In the genomic region with DNA sequence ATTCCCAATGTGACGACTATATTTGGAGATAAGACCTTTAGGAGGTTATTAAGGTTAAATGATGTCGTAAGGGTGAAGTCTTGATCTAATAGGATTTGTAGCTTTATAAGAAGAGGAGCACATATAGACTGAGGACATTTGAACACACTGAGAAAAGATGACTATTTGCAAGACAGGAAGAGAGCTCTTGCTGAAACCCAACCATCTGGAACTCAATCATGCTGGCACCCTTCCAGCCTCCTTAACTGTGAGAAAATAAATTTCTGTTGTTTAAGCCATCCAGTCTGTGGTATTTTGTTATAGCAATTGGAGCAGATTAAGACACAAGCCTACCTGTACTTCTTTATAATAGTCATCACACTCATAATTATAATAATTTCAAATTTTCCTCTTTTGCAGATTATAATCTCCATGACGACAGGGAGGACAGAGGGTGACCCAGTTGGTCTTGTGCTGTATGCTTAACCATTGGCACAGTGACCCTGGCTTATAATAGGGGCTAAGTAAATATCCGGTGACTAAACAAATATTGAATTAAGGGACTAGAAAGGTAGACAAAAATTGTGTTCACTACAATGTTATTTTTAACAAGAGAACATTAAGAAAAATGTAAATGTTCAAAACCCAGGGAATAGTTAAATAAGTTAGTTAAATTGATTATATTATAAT, we compare ENCODE assay signal across 1 cellular context.
TF ChIP-seq lines count a peak whose summit lies in the region.

No MANE protein-coding gene starts in this region.

TF ChIP-seq in HepG2, 621 proteins besides CTCF, POLR2A, EP300 and RAD21 (continued from another document and continues in another):
- TF ChIP-seq HNF4G (IDR thresholded peaks at IDR 0.05; ENCODE audit: borderline replicate concordance, low read depth, low read length) (no peak), HNF4G (CRISPR knock-in tag; IDR thresholded peaks at IDR 0.05; ENCODE audit: borderline replicate concordance, low read depth) (no peak), RERE (CRISPR knock-in tag; IDR thresholded peaks at IDR 0.05; ENCODE audit: low read depth) (peak; percentile 59; the same call in 1 of the 2 replicates), FOXP1 (IDR thresholded peaks at IDR 0.05) (no peak), FOXP1 (CRISPR knock-in tag; IDR thresholded peaks at IDR 0.05) (peak; percentile 39; the same call in 1 of the 2 replicates), NR2F1 (CRISPR knock-in tag; IDR thresholded peaks at IDR 0.05) (peak; percentile 78 to 97), NR2F2 (IDR thresholded peaks at IDR 0.05; ENCODE audit: borderline replicate concordance, low read depth) (peak; percentile 95), TBL1XR1 (IDR thresholded peaks at IDR 0.05; ENCODE audit: borderline replicate concordance, low read length, partially characterized antibody) (peak; percentile 90), HHEX (CRISPR knock-in tag; IDR thresholded peaks at IDR 0.05) (peak; percentile 87), ETV5 (CRISPR knock-in tag; IDR thresholded peaks at IDR 0.05; ENCODE audit: borderline replicate concordance) (peak; percentile 78; the same call in 1 of the 2 replicates), FOXA1 (IDR thresholded peaks at IDR 0.05) (peak; percentile 91), FOXA1 (CRISPR knock-in tag; IDR thresholded peaks at IDR 0.05) (peak; percentile 84), CREM (IDR thresholded peaks at IDR 0.05) (peak; percentile 50; the same call in 1 of the 2 replicates), CREM (CRISPR knock-in tag; IDR thresholded peaks at IDR 0.05) (no peak), ZKSCAN5 (CRISPR knock-in tag; IDR thresholded peaks at IDR 0.05) (no peak), KLF11 (CRISPR knock-in tag; IDR thresholded peaks at IDR 0.05) (no peak), ZNF629 (CRISPR knock-in tag; conservative IDR thresholded peaks at IDR 0.05) (no peak), E2F1 (CRISPR knock-in tag; IDR thresholded peaks at IDR 0.05) (no peak), GATAD2A (CRISPR knock-in tag; IDR thresholded peaks at IDR 0.05) (peak; percentile 74), ZXDC (CRISPR knock-in tag; IDR thresholded peaks at IDR 0.05) (no peak), RAD51 (IDR thresholded peaks at IDR 0.05; ENCODE audit: borderline replicate concordance) (no peak), ZBTB25 (CRISPR knock-in tag; IDR thresholded peaks at IDR 0.05) (no peak), FOXJ3 (CRISPR knock-in tag; IDR thresholded peaks at IDR 0.05; ENCODE audit: borderline replicate concordance) (0 out of 2 replicates have a peak, but pooled peaks have one; percentile 41), NCOR1 (IDR thresholded peaks at IDR 0.05; ENCODE audit: borderline replicate concordance, low read length) (peak; percentile 40; the same call in 1 of the 2 replicates), TBX3 (IDR thresholded peaks at IDR 0.05; ENCODE audit: borderline replicate concordance) (peak; percentile 78; the same call in 1 of the 2 replicates), CHD4 (IDR thresholded peaks at IDR 0.05; ENCODE audit: borderline replicate concordance, low read length) (no peak), XBP1 (CRISPR knock-in tag; IDR thresholded peaks at IDR 0.05) (no peak), NFIC (IDR thresholded peaks at IDR 0.05; ENCODE audit: low read length) (peak; percentile 87; the same call in 1 of the 2 replicates), RXRB (CRISPR knock-in tag; IDR thresholded peaks at IDR 0.05; ENCODE audit: borderline replicate concordance) (peak; percentile 98), ZNF737 (CRISPR knock-in tag; IDR thresholded peaks at IDR 0.05; ENCODE audit: borderline replicate concordance) (no peak), ZNF260 (CRISPR knock-in tag; IDR thresholded peaks at IDR 0.05; ENCODE audit: borderline replicate concordance, low read depth) (no peak), ISL2 (CRISPR knock-in tag; IDR thresholded peaks at IDR 0.05) (0 out of 2 replicates have a peak, but pooled peaks have one; percentile 38), KDM5A (IDR thresholded peaks at IDR 0.05; ENCODE audit: borderline replicate concordance, low read length) (no peak), NFKB2 (CRISPR knock-in tag; IDR thresholded peaks at IDR 0.05; ENCODE audit: borderline replicate concordance) (no peak), SOX13 (IDR thresholded peaks at IDR 0.05) (no peak), SOX13 (CRISPR knock-in tag; conservative IDR thresholded peaks at IDR 0.05 in 1 of 2, IDR thresholded peaks at IDR 0.05 in 1 of 2) (peak in 1 of 2 experiments; percentile 63; a peak in 2 of 4 replicates), ZNF605 (CRISPR knock-in tag; IDR thresholded peaks at IDR 0.05) (no peak), BCL6 (CRISPR knock-in tag; IDR thresholded peaks at IDR 0.05) (peak; percentile 81), TFE3 (CRISPR knock-in tag; IDR thresholded peaks at IDR 0.05) (0 out of 2 replicates have a peak, but pooled peaks have one; percentile 41), ZBTB1 (CRISPR knock-in tag; IDR thresholded peaks at IDR 0.05; ENCODE audit: borderline replicate concordance) (no peak)
- TF ChIP-seq, protein P1, sequence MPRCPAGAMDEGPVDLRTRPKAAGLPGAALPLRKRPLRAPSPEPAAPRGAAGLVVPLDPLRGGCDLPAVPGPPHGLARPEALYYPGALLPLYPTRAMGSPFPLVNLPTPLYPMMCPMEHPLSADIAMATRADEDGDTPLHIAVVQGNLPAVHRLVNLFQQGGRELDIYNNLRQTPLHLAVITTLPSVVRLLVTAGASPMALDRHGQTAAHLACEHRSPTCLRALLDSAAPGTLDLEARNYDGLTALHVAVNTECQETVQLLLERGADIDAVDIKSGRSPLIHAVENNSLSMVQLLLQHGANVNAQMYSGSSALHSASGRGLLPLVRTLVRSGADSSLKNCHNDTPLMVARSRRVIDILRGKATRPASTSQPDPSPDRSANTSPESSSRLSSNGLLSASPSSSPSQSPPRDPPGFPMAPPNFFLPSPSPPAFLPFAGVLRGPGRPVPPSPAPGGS (CRISPR knock-in tag; IDR thresholded peaks at IDR 0.05) = no peak
- TF ChIP-seq, protein P2, sequence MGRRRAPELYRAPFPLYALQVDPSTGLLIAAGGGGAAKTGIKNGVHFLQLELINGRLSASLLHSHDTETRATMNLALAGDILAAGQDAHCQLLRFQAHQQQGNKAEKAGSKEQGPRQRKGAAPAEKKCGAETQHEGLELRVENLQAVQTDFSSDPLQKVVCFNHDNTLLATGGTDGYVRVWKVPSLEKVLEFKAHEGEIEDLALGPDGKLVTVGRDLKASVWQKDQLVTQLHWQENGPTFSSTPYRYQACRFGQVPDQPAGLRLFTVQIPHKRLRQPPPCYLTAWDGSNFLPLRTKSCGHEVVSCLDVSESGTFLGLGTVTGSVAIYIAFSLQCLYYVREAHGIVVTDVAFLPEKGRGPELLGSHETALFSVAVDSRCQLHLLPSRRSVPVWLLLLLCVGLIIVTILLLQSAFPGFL (CRISPR knock-in tag; IDR thresholded peaks at IDR 0.05) = no peak
- TF ChIP-seq, protein P3, sequence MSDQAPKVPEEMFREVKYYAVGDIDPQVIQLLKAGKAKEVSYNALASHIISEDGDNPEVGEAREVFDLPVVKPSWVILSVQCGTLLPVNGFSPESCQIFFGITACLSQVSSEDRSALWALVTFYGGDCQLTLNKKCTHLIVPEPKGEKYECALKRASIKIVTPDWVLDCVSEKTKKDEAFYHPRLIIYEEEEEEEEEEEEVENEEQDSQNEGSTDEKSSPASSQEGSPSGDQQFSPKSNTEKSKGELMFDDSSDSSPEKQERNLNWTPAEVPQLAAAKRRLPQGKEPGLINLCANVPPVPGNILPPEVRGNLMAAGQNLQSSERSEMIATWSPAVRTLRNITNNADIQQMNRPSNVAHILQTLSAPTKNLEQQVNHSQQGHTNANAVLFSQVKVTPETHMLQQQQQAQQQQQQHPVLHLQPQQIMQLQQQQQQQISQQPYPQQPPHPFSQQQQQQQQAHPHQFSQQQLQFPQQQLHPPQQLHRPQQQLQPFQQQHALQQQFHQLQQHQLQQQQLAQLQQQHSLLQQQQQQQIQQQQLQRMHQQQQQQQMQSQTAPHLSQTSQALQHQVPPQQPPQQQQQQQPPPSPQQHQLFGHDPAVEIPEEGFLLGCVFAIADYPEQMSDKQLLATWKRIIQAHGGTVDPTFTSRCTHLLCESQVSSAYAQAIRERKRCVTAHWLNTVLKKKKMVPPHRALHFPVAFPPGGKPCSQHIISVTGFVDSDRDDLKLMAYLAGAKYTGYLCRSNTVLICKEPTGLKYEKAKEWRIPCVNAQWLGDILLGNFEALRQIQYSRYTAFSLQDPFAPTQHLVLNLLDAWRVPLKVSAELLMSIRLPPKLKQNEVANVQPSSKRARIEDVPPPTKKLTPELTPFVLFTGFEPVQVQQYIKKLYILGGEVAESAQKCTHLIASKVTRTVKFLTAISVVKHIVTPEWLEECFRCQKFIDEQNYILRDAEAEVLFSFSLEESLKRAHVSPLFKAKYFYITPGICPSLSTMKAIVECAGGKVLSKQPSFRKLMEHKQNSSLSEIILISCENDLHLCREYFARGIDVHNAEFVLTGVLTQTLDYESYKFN (CRISPR knock-in tag; conservative IDR thresholded peaks at IDR 0.05) = peak; percentile 82
